In genomic region chr9:22440841-22441240, GRCh38 we compare ENCODE assay signal across 8 cellular contexts. TPM values are rescaled to one million over a fixed set of nuclear protein-coding genes. Genes with fewer than 3 reads are reported as not detected.
"Had no signal": no experiment of that assay in that cellular context is flagged by ENCODE, and none has a peak within 500 bp of the region (broad histone marks: within the 10 kb centered on the region; RNA-seq: fewer than 3 reads in every experiment).

No MANE protein-coding gene starts in this region.

- ATAC-seq: HCT116 had no signal

- H3K9ac ChIP-seq: GM23248 had no signal

- H3K36me3 ChIP-seq: HAP-1 had no signal

- H3K4me3 ChIP-seq: GM23248, HAP-1 had no signal

- DNase-seq: GM23248, GOT3, H7, HFFc6, IMR-90 had no signal

- H2AFZ ChIP-seq: GM23248 had no signal

- H3K4me3 Mint-ChIP-seq: HFFc6 had no signal

- H3K4me1 ChIP-seq: HAP-1 had no signal

- H3K27ac ChIP-seq: GM23248, HL-60 had no signal

- H3K9me3 ChIP-seq: HAP-1 had no signal

- H3K27ac Mint-ChIP-seq: HFFc6 had no signal

RNA-seq across cellular contexts. Expression of gene DMRTA1, which starts 5.8 kb away (rescaled TPM):
- total RNA-seq: HFFc6 had no signal
- polyA plus RNA-seq: GM23248 had no signal
